15 cellular contexts compared by ENCODE assay signal in the genomic region with DNA sequence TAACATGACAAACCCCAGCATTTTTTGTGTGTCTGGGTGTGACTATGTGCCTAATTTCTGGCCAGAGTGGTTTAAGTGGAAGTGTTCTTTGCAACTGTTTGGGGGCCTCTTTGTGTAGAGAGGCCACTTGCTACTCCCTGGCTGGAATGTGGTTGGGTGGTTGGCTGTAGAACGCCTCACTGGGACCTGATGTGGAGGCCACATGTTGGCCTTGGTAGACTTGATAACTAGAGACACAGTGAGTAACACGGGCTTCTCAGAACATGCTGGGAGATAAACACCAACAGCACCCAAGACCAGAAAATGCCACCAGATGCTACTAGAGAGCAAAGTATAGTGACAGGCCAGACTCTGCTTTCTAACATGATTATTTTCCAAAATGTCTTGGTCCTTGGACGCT.
DNase-seq lines count a peak whose midpoint lies in the region; ATAC-seq and TF ChIP-seq lines count a peak whose summit lies in the region.
"Had no signal": no experiment of that assay in that cellular context is flagged by ENCODE, and none has a peak within 500 bp of the region (broad histone marks: within the 10 kb centered on the region; RNA-seq: fewer than 3 reads in every experiment).

No MANE protein-coding gene starts in this region.

- peak overlapping the region; percentile 3 for H3K27ac Mint-ChIP-seq in activated CD8-positive, alpha-beta T cell treated with anti-CD3 and anti-CD28 coated beads for 36 hours
- H3K27ac Mint-ChIP-seq in activated CD8-positive, alpha-beta T cell treated with anti-CD3 and anti-CD28 coated beads, Interleukin-2, amount 10 ng/mL, durations not matched to agents 7 days and 5 days = no peak overlapping the region
- H3K27ac Mint-ChIP-seq in T-helper 17 cell = peak overlapping the region; percentile 1
- H3K27ac Mint-ChIP-seq in stimulated activated memory B cell treated with anti-CD40 and anti-IgM and Interleukin-4, amounts not matched to agents 10 μg/mL and 1 μg/mL and 100 μg/mL, for 72 hours = no peak overlapping the region
- H3K27ac Mint-ChIP-seq: CD4-positive, alpha-beta T cell; H9 had no signal

- DNase-seq in activated CD8-positive, alpha-beta T cell treated with anti-CD3 and anti-CD28 coated beads for 36 hours = no peak
- no peak for DNase-seq in activated CD8-positive, alpha-beta T cell treated with anti-CD3 and anti-CD28 coated beads, Interleukin-2, amount 10 ng/mL, durations not matched to agents 7 days and 5 days
- no peak for DNase-seq in T-helper 17 cell
- DNase-seq in mesenchymal stem cell = no peak
- DNase-seq in NCI-H1105 treated with DMSO at 0.1 percent for 48 hours (lab: John Stamatoyannopoulos, UW) = no peak
- DNase-seq in cerebellar cortex (ENCODE audit: low spot score) = no peak
- DNase-seq: 8988T; AML-193; Calu3; CD4-positive, alpha-beta T cell; DMS79; GOT3; H9 had no signal

- no peaks in the 10 kb centered on the region for H3K79me1 ChIP-seq in mesenchymal stem cell (replicated peaks; ENCODE audit: low read length, poor library complexity, severe bottlenecking)

- H2BK15ac ChIP-seq in mesenchymal stem cell (ENCODE audit: low read depth, poor library complexity, severe bottlenecking) = no peak overlapping the region

- H3K4me2 ChIP-seq in BLaER1 = peak overlapping the region; percentile 76
- no peak overlapping the region for H3K4me2 ChIP-seq in mesenchymal stem cell (ENCODE audit: low read length, poor library complexity, severe bottlenecking)

- H3K27ac ChIP-seq in BLaER1 (no peak overlapping the region), mesenchymal stem cell (ENCODE audit: low read length, poor library complexity, severe bottlenecking) (no peak overlapping the region)

- H4K8ac ChIP-seq in mesenchymal stem cell (ENCODE audit: low read length) = peak overlapping the region; percentile 55

- H3K4me1 ChIP-seq in BLaER1 = peaks cover 35% of the 10 kb centered on the region
- H3K4me1 ChIP-seq in mesenchymal stem cell (ENCODE audit: control insufficient read depth, insufficient read depth, low read depth, low read length) = no peaks in the 10 kb centered on the region

- H2BK12ac ChIP-seq in mesenchymal stem cell (ENCODE audit: low read length in 2 of 2) = no peak overlapping the region

- intact Hi-C loops in activated CD8-positive, alpha-beta T cell treated with anti-CD3 and anti-CD28 coated beads for 36 hours (cut with micrococcal nuclease) = no loop called here

- H3K4me3 Mint-ChIP-seq in activated CD8-positive, alpha-beta T cell treated with anti-CD3 and anti-CD28 coated beads for 36 hours = no peak overlapping the region
- no peak overlapping the region for H3K4me3 Mint-ChIP-seq in activated CD8-positive, alpha-beta T cell treated with anti-CD3 and anti-CD28 coated beads, Interleukin-2, amount 10 ng/mL, durations not matched to agents 7 days and 5 days
- no peak overlapping the region for H3K4me3 Mint-ChIP-seq in T-helper 17 cell
- no peak overlapping the region for H3K4me3 Mint-ChIP-seq in stimulated activated memory B cell treated with anti-CD40 and anti-IgM and Interleukin-4, amounts not matched to agents 10 μg/mL and 1 μg/mL and 100 μg/mL, for 72 hours
- H3K4me3 Mint-ChIP-seq: CD4-positive, alpha-beta T cell; H9 had no signal

- H3K9me3 Mint-ChIP-seq in activated CD8-positive, alpha-beta T cell treated with anti-CD3 and anti-CD28 coated beads for 36 hours = no peaks in the 10 kb centered on the region
- no peaks in the 10 kb centered on the region for H3K9me3 Mint-ChIP-seq in activated CD8-positive, alpha-beta T cell treated with anti-CD3 and anti-CD28 coated beads, Interleukin-2, amount 10 ng/mL, durations not matched to agents 7 days and 5 days (ENCODE audit: insufficient read depth)
- H3K9me3 Mint-ChIP-seq in stimulated activated memory B cell treated with anti-CD40 and anti-IgM and Interleukin-4, amounts not matched to agents 10 μg/mL and 1 μg/mL and 100 μg/mL, for 72 hours = peaks cover 2% of the 10 kb centered on the region
- H3K9me3 Mint-ChIP-seq: CD4-positive, alpha-beta T cell; H9 had no signal

- H3K23ac ChIP-seq in mesenchymal stem cell (ENCODE audit: low read length in 2 of 2) = no peak overlapping the region

- H3K9ac ChIP-seq in BLaER1 (no peak overlapping the region), mesenchymal stem cell (ENCODE audit: low read length) (no peak overlapping the region)

- no peak overlapping the region for H3K18ac ChIP-seq in mesenchymal stem cell (ENCODE audit: low read depth in 1 of 2, low read length in 2 of 2)

- H2AFZ ChIP-seq in mesenchymal stem cell (ENCODE audit: low read depth, low read length) = no peak overlapping the region

- TF ChIP-seq CTCF in activated CD8-positive, alpha-beta T cell treated with anti-CD3 and anti-CD28 coated beads for 36 hours (IDR thresholded peaks at IDR 0.05) = no peak

- 93% methylated on average over 2 of the region's 3 CpGs for WGBS in mesenchymal stem cell

- no peak overlapping the region for H2AK5ac ChIP-seq in mesenchymal stem cell (ENCODE audit: low read length, severe bottlenecking)

- H3K27me3 ChIP-seq in BLaER1 (no peaks in the 10 kb centered on the region), mesenchymal stem cell (ENCODE audit: control insufficient read depth in 1 of 2, insufficient read depth in 1 of 2, low read length in 2 of 2) (no peaks in the 10 kb centered on the region)

- no peak overlapping the region for H2BK120ac ChIP-seq in mesenchymal stem cell (ENCODE audit: low read depth, low read length)

- H3K4ac ChIP-seq in mesenchymal stem cell (ENCODE audit: low read depth in 1 of 2, low read length in 2 of 2) = no peak overlapping the region

- peaks cover 33% of the 10 kb centered on the region for H3K4me1 Mint-ChIP-seq in activated CD8-positive, alpha-beta T cell treated with anti-CD3 and anti-CD28 coated beads for 36 hours (ENCODE audit: low read depth)
- peaks cover 29% of the 10 kb centered on the region for H3K4me1 Mint-ChIP-seq in activated CD8-positive, alpha-beta T cell treated with anti-CD3 and anti-CD28 coated beads, Interleukin-2, amount 10 ng/mL, durations not matched to agents 7 days and 5 days (ENCODE audit: low read depth)
- peaks cover 21% of the 10 kb centered on the region for H3K4me1 Mint-ChIP-seq in T-helper 17 cell
- no peaks in the 10 kb centered on the region for H3K4me1 Mint-ChIP-seq in stimulated activated memory B cell treated with anti-CD40 and anti-IgM and Interleukin-4, amounts not matched to agents 10 μg/mL and 1 μg/mL and 100 μg/mL, for 72 hours

- no peaks in the 10 kb centered on the region for H3K36me3 Mint-ChIP-seq in activated CD8-positive, alpha-beta T cell treated with anti-CD3 and anti-CD28 coated beads for 36 hours (ENCODE audit: low read depth)
- H3K36me3 Mint-ChIP-seq in activated CD8-positive, alpha-beta T cell treated with anti-CD3 and anti-CD28 coated beads, Interleukin-2, amount 10 ng/mL, durations not matched to agents 7 days and 5 days (ENCODE audit: low read depth) = no peaks in the 10 kb centered on the region
- H3K36me3 Mint-ChIP-seq in T-helper 17 cell (ENCODE audit: low read depth) = peaks cover 4% of the 10 kb centered on the region
- H3K36me3 Mint-ChIP-seq in stimulated activated memory B cell treated with anti-CD40 and anti-IgM and Interleukin-4, amounts not matched to agents 10 μg/mL and 1 μg/mL and 100 μg/mL, for 72 hours = no peaks in the 10 kb centered on the region

- H3K36me3 ChIP-seq in BLaER1 (no peaks in the 10 kb centered on the region), mesenchymal stem cell (ENCODE audit: control insufficient read depth in 1 of 2, insufficient read depth in 2 of 2, low read depth in 1 of 2, low read length in 2 of 2) (no peaks in the 10 kb centered on the region)

- H4K91ac ChIP-seq in mesenchymal stem cell (ENCODE audit: low read length) = no peak overlapping the region

- no peaks in the 10 kb centered on the region for H4K20me1 ChIP-seq in BLaER1

- CTCF ChIA-PET in activated CD8-positive, alpha-beta T cell treated with anti-CD3 and anti-CD28 coated beads for 36 hours (lab: Charles Lee) = no interaction called here
- CTCF ChIA-PET in activated CD8-positive, alpha-beta T cell treated with anti-CD3 and anti-CD28 coated beads, Interleukin-2, amount 10 ng/mL, durations not matched to agents 7 days and 5 days (lab: Charles Lee) = no interaction called here

- H3K27me3 Mint-ChIP-seq in activated CD8-positive, alpha-beta T cell treated with anti-CD3 and anti-CD28 coated beads for 36 hours = no peaks in the 10 kb centered on the region
- no peaks in the 10 kb centered on the region for H3K27me3 Mint-ChIP-seq in activated CD8-positive, alpha-beta T cell treated with anti-CD3 and anti-CD28 coated beads, Interleukin-2, amount 10 ng/mL, durations not matched to agents 7 days and 5 days (ENCODE audit: low read depth)
- peaks cover 8% of the 10 kb centered on the region for H3K27me3 Mint-ChIP-seq in T-helper 17 cell
- H3K27me3 Mint-ChIP-seq in stimulated activated memory B cell treated with anti-CD40 and anti-IgM and Interleukin-4, amounts not matched to agents 10 μg/mL and 1 μg/mL and 100 μg/mL, for 72 hours = peaks cover 25% of the 10 kb centered on the region
- H3K27me3 Mint-ChIP-seq: CD4-positive, alpha-beta T cell had no signal

- H3K4me3 ChIP-seq in BLaER1 (no peak overlapping the region), mesenchymal stem cell (ENCODE audit: insufficient read depth in 1 of 2, low read depth in 1 of 2, low read length in 2 of 2) (no peak overlapping the region)

- POLR2A ChIA-PET in activated CD8-positive, alpha-beta T cell treated with anti-CD3 and anti-CD28 coated beads for 36 hours (lab: Charles Lee) = no interaction called here
- POLR2A ChIA-PET in activated CD8-positive, alpha-beta T cell treated with anti-CD3 and anti-CD28 coated beads, Interleukin-2, amount 10 ng/mL, durations not matched to agents 7 days and 5 days (lab: Charles Lee) = no interaction called here

- no peak overlapping the region for H3K14ac ChIP-seq in mesenchymal stem cell (ENCODE audit: low read length in 2 of 2)

- H3K9me3 ChIP-seq in BLaER1 = no peaks in the 10 kb centered on the region
- no peaks in the 10 kb centered on the region for H3K9me3 ChIP-seq in T-helper 17 cell (ENCODE audit: control insufficient read depth, low read length, poor library complexity, severe bottlenecking)
- no peaks in the 10 kb centered on the region for H3K9me3 ChIP-seq in mesenchymal stem cell (ENCODE audit: control insufficient read depth, low read length)

- ATAC-seq in activated CD8-positive, alpha-beta T cell treated with anti-CD3 and anti-CD28 coated beads for 36 hours = no peak
- ATAC-seq in activated CD8-positive, alpha-beta T cell treated with anti-CD3 and anti-CD28 coated beads, Interleukin-2, amount 10 ng/mL, durations not matched to agents 7 days and 5 days = no peak
- no peak for ATAC-seq in T-helper 17 cell
- no peak for ATAC-seq in stimulated activated memory B cell treated with anti-CD40 and anti-IgM and Interleukin-4, amounts not matched to agents 10 μg/mL and 1 μg/mL and 100 μg/mL, for 72 hours

- no peak overlapping the region for H2BK5ac ChIP-seq in mesenchymal stem cell (ENCODE audit: low read depth, low read length, poor library complexity, severe bottlenecking)

Comparison
In these comparisons a context has a peak if more than half of its experiments do, and no peak if none do; other contexts are left out.
1. H3K27ac Mint-ChIP-seq: peak in activated CD8-positive, alpha-beta T cell treated with anti-CD3 and anti-CD28 coated beads for 36 hours (single experiment) and T-helper 17 cell (single experiment); none in activated CD8-positive, alpha-beta T cell treated with anti-CD3 and anti-CD28 coated beads, Interleukin-2, amount 10 ng/mL, durations not matched to agents 7 days and 5 days (single experiment) and stimulated activated memory B cell treated with anti-CD40 and anti-IgM and Interleukin-4, amounts not matched to agents 10 μg/mL and 1 μg/mL and 100 μg/mL, for 72 hours (single experiment).